Comparison of ENCODE assay signal across 26 cellular contexts in genomic region chrX:72031118-72031517, GRCh38.
DNase-seq lines count a peak whose midpoint lies in the region; ATAC-seq, FAIRE-seq and TF ChIP-seq lines count a peak whose summit lies in the region.
"Had no signal": no experiment of that assay in that cellular context is flagged by ENCODE, and none has a peak within 500 bp of the region (broad histone marks: within the 10 kb centered on the region; RNA-seq: fewer than 3 reads in every experiment).

No MANE protein-coding gene starts in this region.

- H3K27me3 ChIP-seq in liver (ENCODE audit: control insufficient read depth in 4 of 4, insufficient read depth in 4 of 4, low read length in 3 of 4) (no peaks in the 10 kb centered on the region), HepG2 (ENCODE audit: control insufficient read depth in 1 of 2, insufficient read depth in 2 of 2, low read length in 2 of 2) (no peaks in the 10 kb centered on the region), hepatocyte (no peaks in the 10 kb centered on the region), trophoblast cell (ENCODE audit: insufficient read depth, low read length) (no peaks in the 10 kb centered on the region)
- H3K27me3 ChIP-seq: SJSA1 had no signal

- in situ Hi-C loops in HepG2 (cut with HindIII; ENCODE audit: extremely low pct_ligation_motif_present, low pct_unique_long_range_greater_than_20kb), result no loop called here

- H3K4me2 ChIP-seq in HepG2 (ENCODE audit: low read depth, low read length) (no peak overlapping the region), hepatocyte (no peak overlapping the region), trophoblast cell (ENCODE audit: low read length) (no peak overlapping the region)
- H3K4me2 ChIP-seq: GM23338 had no signal

- H3K4ac ChIP-seq in trophoblast cell (ENCODE audit: low read depth, low read length), result no peak overlapping the region

- no peak overlapping the region for H3K14ac ChIP-seq in trophoblast cell (ENCODE audit: low read length)

- whole genome bisulfite sequencing in liver, result 93% methylated on average over 1 of the region's 1 CpG
- 50% methylated on average over 1 of the region's 1 CpG for WGBS in HepG2 (ENCODE audit: low lambda C conversion rate)
- 52% methylated on average over 1 of the region's 1 CpG for WGBS in hepatocyte (ENCODE audit: low lambda C conversion rate, missing lambda C conversion rate)
- no CpG with 5 or more reads among the region's 1 CpG for WGBS in trophoblast cell (ENCODE audit: extremely low coverage, insufficient coverage, insufficient read length)

- H3K9me3 ChIP-seq in liver (ENCODE audit: control insufficient read depth in 4 of 4, low read length in 3 of 4), result no peaks in the 10 kb centered on the region
- no peaks in the 10 kb centered on the region for H3K9me3 ChIP-seq in HepG2 (ENCODE audit: low read length)
- no peaks in the 10 kb centered on the region for H3K9me3 ChIP-seq in hepatocyte (ENCODE audit: low read depth)
- no peaks in the 10 kb centered on the region for H3K9me3 ChIP-seq in trophoblast cell (ENCODE audit: insufficient read depth, low read depth, low read length)
- H3K9me3 ChIP-seq: SJSA1 had no signal

- H3K4me3 ChIP-seq in liver (ENCODE audit: low read depth in 1 of 3, low read length in 3 of 3), result no peak overlapping the region
- H3K4me3 ChIP-seq in HepG2 (replicated peaks in 1 of 3; ENCODE audit: insufficient read depth in 1 of 3, low read depth in 2 of 3, low read length in 3 of 3), result no peak overlapping the region
- H3K4me3 ChIP-seq in hepatocyte, result no peak overlapping the region
- no peak overlapping the region for H3K4me3 ChIP-seq in trophoblast cell (ENCODE audit: low read depth, low read length)
- H3K4me3 ChIP-seq: GM23338, SJSA1 had no signal

- H2BK12ac ChIP-seq in trophoblast cell (ENCODE audit: low read length), result peak overlapping the region; percentile 79

- intact Hi-C loops in HepG2 (cut with micrococcal nuclease; ENCODE audit: unreplicated experiment), result no loop called here

- peaks cover 21% of the 10 kb centered on the region for H3K79me1 ChIP-seq in trophoblast cell (ENCODE audit: low read length)

- no peak overlapping the region for H4K12ac ChIP-seq in trophoblast cell (ENCODE audit: low read depth, low read length)

- H3K79me2 ChIP-seq in HepG2 (ENCODE audit: insufficient read depth, low read length), result no peaks in the 10 kb centered on the region
- H3K79me2 ChIP-seq in hepatocyte, result no peaks in the 10 kb centered on the region
- no peaks in the 10 kb centered on the region for H3K79me2 ChIP-seq in trophoblast cell (ENCODE audit: control insufficient read depth, insufficient read depth, low read length, poor library complexity)

- H3K4me1 ChIP-seq in liver (ENCODE audit: control insufficient read depth in 4 of 4, insufficient read depth in 4 of 4, low read length in 3 of 4), result peaks cover 8 to 23% (median 18%) of the 10 kb centered on the region in 4 donors
- H3K4me1 ChIP-seq in HepG2 (ENCODE audit: insufficient read depth, low read length), result peaks cover 18% of the 10 kb centered on the region
- H3K4me1 ChIP-seq in hepatocyte (ENCODE audit: insufficient read depth), result peaks cover 12% of the 10 kb centered on the region
- peaks cover 23 to 31% of the 10 kb centered on the region in 2 experiments for H3K4me1 ChIP-seq in trophoblast cell (ENCODE audit: control insufficient read depth in 1 of 2, insufficient read depth in 2 of 2, low read length in 2 of 2)

- H2BK120ac ChIP-seq in trophoblast cell (ENCODE audit: insufficient read depth, low read length, poor library complexity), result peak overlapping the region; percentile 31

- H4K20me1 ChIP-seq in HepG2 (ENCODE audit: insufficient read depth, low read length) (no peaks in the 10 kb centered on the region), hepatocyte (ENCODE audit: insufficient read depth, poor library complexity, severe bottlenecking) (no peaks in the 10 kb centered on the region)

- H2AFZ ChIP-seq in HepG2 (ENCODE audit: low read length) (no peak overlapping the region), hepatocyte (no peak overlapping the region), trophoblast cell (ENCODE audit: insufficient read depth, low read length, poor library complexity) (no peak overlapping the region)
- H2AFZ ChIP-seq: GM23338 had no signal

- H3K9me2 ChIP-seq in hepatocyte (replicated peaks; ENCODE audit: insufficient read depth), result no peaks in the 10 kb centered on the region

- H3K9ac ChIP-seq in liver (ENCODE audit: low read depth in 1 of 2, low read length in 2 of 2), result no peak overlapping the region
- no peak overlapping the region for H3K9ac ChIP-seq in HepG2 (ENCODE audit: insufficient read depth, low read depth, low read length)
- no peak overlapping the region for H3K9ac ChIP-seq in trophoblast cell (ENCODE audit: low read length)

- no peak for TF ChIP-seq POLR2A in HepG2 (IDR thresholded peaks at IDR 0.05; ENCODE audit: insufficient read depth in 1 of 2, low read depth in 2 of 2, low read length in 2 of 2)

- peak overlapping the region; percentile 53 for H3K18ac ChIP-seq in trophoblast cell (ENCODE audit: low read length)

- H4K91ac ChIP-seq in trophoblast cell (ENCODE audit: low read depth, low read length), result peak overlapping the region; percentile 11

- peak overlapping the region; percentile 77 for H2BK5ac ChIP-seq in trophoblast cell (ENCODE audit: low read depth, low read length, poor library complexity)

- no peak for TF ChIP-seq RAD21 in liver (IDR thresholded peaks at IDR 0.05)
- no peak for TF ChIP-seq RAD21 in HepG2 (CRISPR knock-in tag; IDR thresholded peaks at IDR 0.05)

- BruUV-seq in HepG2 (replicated peaks; lab: Mats Ljungman, UMichigan), result no TSS peak

- H3K36me3 ChIP-seq in liver (ENCODE audit: control insufficient read depth in 4 of 4, insufficient read depth in 3 of 4, low read depth in 1 of 4, low read length in 3 of 4) (no peaks in the 10 kb centered on the region), HepG2 (replicated peaks in 1 of 2; ENCODE audit: control insufficient read depth in 1 of 2, insufficient read depth in 2 of 2, low read length in 2 of 2) (no peaks in the 10 kb centered on the region), hepatocyte (replicated peaks; ENCODE audit: insufficient read depth, low read depth) (no peaks in the 10 kb centered on the region), trophoblast cell (ENCODE audit: control insufficient read depth in 1 of 2, insufficient read depth in 2 of 2, low read length in 2 of 2) (no peaks in the 10 kb centered on the region)
- H3K36me3 ChIP-seq: SJSA1 had no signal

- H3K27ac ChIP-seq in liver (ENCODE audit: low read depth in 1 of 2, low read length in 2 of 2), result peak overlapping the region; percentile 80 to 93
- H3K27ac ChIP-seq in HepG2 (ENCODE audit: extremely low read length, insufficient read depth, low read length), result no peak overlapping the region
- peak overlapping the region; percentile 84 for H3K27ac ChIP-seq in hepatocyte
- H3K27ac ChIP-seq in trophoblast cell (ENCODE audit: low read depth, low read length), result no peak overlapping the region
- H3K27ac ChIP-seq: SJSA1 had no signal

- no peak overlapping the region for H2AK5ac ChIP-seq in trophoblast cell (ENCODE audit: low read length)

- DNase-seq in HepG2 (ENCODE audit: low spot score) (no peak), hepatocyte (ENCODE audit: low spot score) (no peak), trophoblast cell (no peak), NCI-H2171 (lab: John Stamatoyannopoulos, UW) (no peak), HUDEP-2 (lab: John Stamatoyannopoulos, UW; ENCODE audit: unreplicated experiment in 76 of 76) (no peak)
- DNase-seq in effector CD4-positive, alpha-beta T cell, result no peak
- DNase-seq: 8988T, AML-193, C1 segment of cervical spinal cord, Calu3, DMS153, KBM-7, NCI-H1092 treated with DMSO at 0.1 percent for 48 hours, NCI-H146, NCI-H2029 treated with DMSO at 0.1 percent for 48 hours, NCI-H446, NCI-H526, OCI-M1 had no signal

- CTCF ChIA-PET in HepG2 (lab: Yijun Ruan, JAX; ENCODE audit: low intra/inter-chr PET ratio, low total read pairs), result no interaction called here

- no peak for FAIRE-seq in HepG2 (lab: Jason Lieb, UNC)
- FAIRE-seq: GM18507 had no signal

- TF ChIP-seq EP300 in HepG2 (IDR thresholded peaks at IDR 0.05; ENCODE audit: low read depth in 2 of 2, low read length in 2 of 2) (no peak), HepG2 (CRISPR knock-in tag; IDR thresholded peaks at IDR 0.05; ENCODE audit: borderline replicate concordance) (no peak)

- POLR2A ChIA-PET in HepG2 (lab: Yijun Ruan, JAX), result no interaction called here

- ATAC-seq in HepG2 (no peak), HG03175 (IDR thresholded peaks at IDR 0.05; ENCODE audit: unreplicated experiment) (no peak)
- ATAC-seq: CD8-positive, alpha-beta T cell; GM23338; HCT116; Right ventricle myocardium inferior had no signal

- no peak for TF ChIP-seq CTCF in liver (IDR thresholded peaks at IDR 0.05; ENCODE audit: low read depth, low read length, missing input control)
- no peak for TF ChIP-seq CTCF in HepG2 (CRISPR knock-in tag; IDR thresholded peaks at IDR 0.05)
- TF ChIP-seq CTCF in hepatocyte (IDR thresholded peaks at IDR 0.05; ENCODE audit: poor library complexity), result no peak

- H4K8ac ChIP-seq in trophoblast cell (ENCODE audit: low read depth, low read length), result no peak overlapping the region

- no peak overlapping the region for H3K23ac ChIP-seq in trophoblast cell (ENCODE audit: low read length)

TF ChIP-seq in liver, 16 proteins besides CTCF, POLR2A, EP300 and RAD21 (continues in another document):
- TF ChIP-seq NR2F2 (IDR thresholded peaks at IDR 0.05), result no peak
- TF ChIP-seq FOXA1 (IDR thresholded peaks at IDR 0.05), result no peak
- TF ChIP-seq HNF4A (conservative IDR thresholded peaks at IDR 0.05), result no peak

TF ChIP-seq in HepG2, 621 proteins besides CTCF, POLR2A, EP300 and RAD21 (continues in another document):
- no peak for TF ChIP-seq SIN3A (IDR thresholded peaks at IDR 0.05; ENCODE audit: borderline replicate concordance, low read depth, low read length)
- no peak for TF ChIP-seq MAZ (IDR thresholded peaks at IDR 0.05; ENCODE audit: borderline replicate concordance, low read depth, low read length)
- no peak for TF ChIP-seq MAZ (CRISPR knock-in tag; IDR thresholded peaks at IDR 0.05; ENCODE audit: low read depth)
- no peak for TF ChIP-seq TGIF2 (CRISPR knock-in tag; IDR thresholded peaks at IDR 0.05)
- TF ChIP-seq ATF5 (CRISPR knock-in tag; IDR thresholded peaks at IDR 0.05; ENCODE audit: low read depth), result no peak
- no peak for TF ChIP-seq RELA (CRISPR knock-in tag; IDR thresholded peaks at IDR 0.05)
- no peak for TF ChIP-seq ZIK1 (CRISPR knock-in tag; IDR thresholded peaks at IDR 0.05; ENCODE audit: borderline replicate concordance, low read depth)

Comparison
In these comparisons a context has a peak if more than half of its experiments do, and no peak if none do; other contexts are left out.
1. H3K27ac ChIP-seq: peak in liver (2 of 2) and hepatocyte (single experiment); none in HepG2 (single experiment) and trophoblast cell (single experiment).